8 cellular contexts compared by ENCODE assay signal in the genomic region with DNA sequence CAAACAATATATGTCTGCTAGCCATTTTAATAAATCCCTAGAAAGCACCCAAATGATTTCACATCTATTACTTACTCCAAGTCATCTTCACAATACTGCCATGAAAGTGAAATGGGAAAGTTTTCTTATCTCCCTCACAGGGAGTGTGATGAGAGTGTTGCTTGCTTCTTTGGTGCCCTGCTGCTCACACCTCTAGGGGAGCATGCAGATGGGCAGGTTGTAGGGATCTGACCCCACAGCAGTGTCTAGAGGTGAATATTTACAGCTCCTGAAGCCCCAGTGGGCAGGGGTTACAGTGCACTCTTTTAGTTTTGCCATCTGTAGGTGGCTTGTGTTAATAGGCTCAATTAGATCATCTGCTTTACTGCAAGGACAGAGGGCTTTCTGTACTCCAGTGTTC.
"Had no signal": no experiment of that assay in that cellular context is flagged by ENCODE, and none has a peak within 500 bp of the region (broad histone marks: within the 10 kb centered on the region; RNA-seq: fewer than 3 reads in every experiment).

No MANE protein-coding gene starts in this region.

- H3K36me3 ChIP-seq: HAP-1 had no signal

- H3K36me3 Mint-ChIP-seq: IgD-negative memory B cell had no signal

- H2AFZ ChIP-seq: GM23338 had no signal

- ATAC-seq: GM23338, HCT116, HepG2 had no signal

- H3K27ac Mint-ChIP-seq: GM23338, HFFc6, IgD-negative memory B cell had no signal

- H3K9me3 ChIP-seq: HAP-1 had no signal

- DNase-seq: H7, HFFc6 had no signal

- H3K4me1 ChIP-seq: HAP-1 had no signal

- H3K27ac ChIP-seq: HL-60 had no signal

- H3K27me3 Mint-ChIP-seq: IgD-negative memory B cell had no signal

- H3K4me1 Mint-ChIP-seq: GM23338, IgD-negative memory B cell had no signal

- H3K4me3 ChIP-seq: GM23338, HAP-1 had no signal

- H3K4me3 Mint-ChIP-seq: GM23338, HFFc6, IgD-negative memory B cell had no signal

- H3K4me2 ChIP-seq: GM23338 had no signal
